In the genomic region with DNA sequence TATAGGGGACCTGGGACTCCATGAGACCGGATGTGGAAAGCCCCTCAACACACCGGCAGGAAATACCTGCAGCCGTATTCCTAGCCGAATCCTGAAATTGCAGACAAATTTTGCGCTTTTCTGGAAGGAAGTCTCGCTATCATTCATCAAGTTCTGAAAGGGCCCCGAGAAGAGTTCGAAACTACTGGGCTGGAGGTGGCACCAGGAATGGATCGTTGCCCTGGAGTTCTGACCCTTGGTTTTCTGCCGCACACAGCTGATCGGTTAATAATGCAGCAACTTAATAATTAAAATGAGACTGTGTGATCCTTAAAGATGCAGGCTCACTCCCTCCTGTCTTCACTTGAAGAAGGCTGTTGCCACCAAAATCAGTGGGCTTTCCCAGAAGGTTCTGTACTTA, we compare ENCODE assay signal across 16 cellular contexts. TPM values are rescaled to one million over a fixed set of nuclear protein-coding genes. Genes with fewer than 3 reads are reported as not detected.
DNase-seq lines count a peak whose midpoint lies in the region; ATAC-seq and TF ChIP-seq lines count a peak whose summit lies in the region.
"Had no signal": no experiment of that assay in that cellular context is flagged by ENCODE, and none has a peak within 500 bp of the region (broad histone marks: within the 10 kb centered on the region; RNA-seq: fewer than 3 reads in every experiment).

No MANE protein-coding gene starts in this region.

- no peaks in the 10 kb centered on the region for H3K9me3 ChIP-seq in breast epithelium

- H3K27ac Mint-ChIP-seq in GM23338 (no peak overlapping the region), natural killer cell (no peak overlapping the region)
- H3K27ac Mint-ChIP-seq: activated B cell treated with CpG ODN at 0.5 μM for 24 hours; activated naive CD8-positive, alpha-beta T cell had no signal

- H3K4me3 ChIP-seq in GM23338 = no peak overlapping the region
- H3K4me3 ChIP-seq in breast epithelium = peak overlapping the region; percentile 21 to 42 (median 30)
- peak overlapping the region in 2 of 7 experiments; percentile 1 to 15 for H3K4me3 ChIP-seq in skin epidermis

- H3K36me3 ChIP-seq in GM23338 (ENCODE audit: insufficient read depth) = no peaks in the 10 kb centered on the region
- H3K36me3 ChIP-seq in breast epithelium = no peaks in the 10 kb centered on the region

- no peaks in the 10 kb centered on the region for H3F3A ChIP-seq in GM23338 (replicated peaks; ENCODE audit: low read depth)

- no peaks in the 10 kb centered on the region for H3K9me2 ChIP-seq in GM23338 (ENCODE audit: insufficient read depth)

- no peaks in the 10 kb centered on the region for H4K20me1 ChIP-seq in GM23338 (replicated peaks; ENCODE audit: insufficient read depth)

- DNase-seq in GM23338 (ENCODE audit: low spot score) (no peak), breast epithelium (ENCODE audit: low spot score in 2 of 2) (no peak), left kidney (ENCODE audit: low read depth, low spot score) (peak; percentile 24), activated gamma-delta T cell (lab: John Stamatoyannopoulos, UW) (no peak), natural killer cell (no peak)
- DNase-seq: activated B cell treated with CpG ODN at 0.5 μM for 24 hours; activated CD8-positive, alpha-beta memory T cell treated with anti-CD3 and anti-CD28 coated beads, Interleukin-2, amount 50 U/mL, for 4 hours; foreskin melanocyte; NCI-H1092 treated with DMSO at 0.1 percent for 48 hours; NCI-H2227 treated with DMSO at 0.1 percent for 48 hours; OCI-M1 had no signal

- no peaks in the 10 kb centered on the region for H3K27me3 ChIP-seq in GM23338 (ENCODE audit: insufficient read depth)
- H3K27me3 ChIP-seq in breast epithelium = no peaks in the 10 kb centered on the region

- no peaks in the 10 kb centered on the region for H3K9me3 Mint-ChIP-seq in GM23338
- H3K9me3 Mint-ChIP-seq in natural killer cell = peaks cover 0 to 2% of the 10 kb centered on the region in 2 donors
- H3K9me3 Mint-ChIP-seq: activated B cell treated with CpG ODN at 0.5 μM for 24 hours, neural crest cell had no signal

- H3K27ac ChIP-seq in GM23338 (ENCODE audit: low read depth) (no peak overlapping the region), breast epithelium (peak overlapping the region; percentile 69 to 81), skin epidermis (peak overlapping the region in 17 of 21 experiments; percentile 19 to 84 (median 52))

- H3K4me1 ChIP-seq in GM23338 (ENCODE audit: insufficient read depth) = peaks cover 18% of the 10 kb centered on the region
- no peaks in the 10 kb centered on the region for H3K4me1 ChIP-seq in breast epithelium

- H3K4me1 Mint-ChIP-seq in GM23338 (peaks cover 21% of the 10 kb centered on the region), natural killer cell (no peaks in the 10 kb centered on the region)
- H3K4me1 Mint-ChIP-seq: activated B cell treated with CpG ODN at 0.5 μM for 24 hours had no signal

- H3K4me2 ChIP-seq in GM23338 = no peak overlapping the region

- intact Hi-C loops in breast epithelium (cut with DNase I; ENCODE audit: low total_unique reads) (no loop called here), natural killer cell (cut with micrococcal nuclease) (no loop called here)

- H3K27me3 Mint-ChIP-seq in GM23338 (ENCODE audit: insufficient read depth, low read depth, poor library complexity) (peaks cover 2% of the 10 kb centered on the region), natural killer cell (ENCODE audit: low read depth in 2 of 2) (peaks cover 3 to 9% of the 10 kb centered on the region in 2 donors)

- TF ChIP-seq CTCF in GM23338 (conservative IDR thresholded peaks at IDR 0.05; ENCODE audit: low read depth in 2 of 2) (no peak), breast epithelium (IDR thresholded peaks at IDR 0.05) (no peak), natural killer cell (IDR thresholded peaks at IDR 0.05) (no peak)

- no peak overlapping the region for H3K4me3 Mint-ChIP-seq in GM23338
- H3K4me3 Mint-ChIP-seq in natural killer cell = no peak overlapping the region
- H3K4me3 Mint-ChIP-seq: activated B cell treated with CpG ODN at 0.5 μM for 24 hours; activated naive CD8-positive, alpha-beta T cell; neural crest cell had no signal

- ATAC-seq in GM23338 = no peak
- ATAC-seq in GM21529 (IDR thresholded peaks at IDR 0.05; ENCODE audit: unreplicated experiment) = no peak
- ATAC-seq in natural killer cell = no peak
- ATAC-seq in GM21367 (IDR thresholded peaks at IDR 0.05; ENCODE audit: unreplicated experiment) = no peak

- no peaks in the 10 kb centered on the region for H3K79me2 ChIP-seq in GM23338 (replicated peaks; ENCODE audit: insufficient read depth)

- H3K36me3 Mint-ChIP-seq in GM23338 (ENCODE audit: low read depth) = no peaks in the 10 kb centered on the region
- no peaks in the 10 kb centered on the region for H3K36me3 Mint-ChIP-seq in natural killer cell
- H3K36me3 Mint-ChIP-seq: activated naive CD8-positive, alpha-beta T cell had no signal

- TF ChIP-seq POLR2A in breast epithelium (IDR thresholded peaks at IDR 0.05) = no peak

- peak overlapping the region; percentile 91 for H2AFZ ChIP-seq in GM23338

TF ChIP-seq in GM23338, 12 proteins besides CTCF, POLR2A, EP300 and RAD21:
- no peak for TF ChIP-seq ZNF462 (CRISPR knock-in tag; IDR thresholded peaks at IDR 0.05)
- TF ChIP-seq ZNF331 (CRISPR knock-in tag; IDR thresholded peaks at IDR 0.05; ENCODE audit: low read depth) = no peak
- no peak for TF ChIP-seq EZH2 (IDR thresholded peaks at IDR 0.05; ENCODE audit: low read depth, unreplicated experiment)
TF ChIP-seq in GM23338: peak in this region for 0.

RNA-seq across cellular contexts. Expression of gene MRTFB, which starts 55.7 kb away (rescaled TPM):
- total RNA-seq in GM23338 (2014; rRNA removed; shearing (Covaris generic)) = 22.2 and 22.4 TPM in 2 replicates
- polyA plus RNA-seq in GM23338 (2016; fragmentation: Nextera tagmentation; extraction: Ambion mirVana) = 9.7 and 13.9 TPM in 2 replicates
- total RNA-seq in breast epithelium (100 to 1,000 TPM in 1 of 3 donors, 10 to 100 TPM in 2; 49.9 to 115 (median 83.6) TPM), natural killer cell (10 to 100 TPM; 12.8 to 22.8 (median 19.6) TPM)
